18 cellular contexts compared by ENCODE assay signal in genomic region chr6:105836889-105837288, GRCh38.
DNase-seq lines count a peak whose midpoint lies in the region; ATAC-seq and TF ChIP-seq lines count a peak whose summit lies in the region.
"Had no signal": no experiment of that assay in that cellular context is flagged by ENCODE, and none has a peak within 500 bp of the region (broad histone marks: within the 10 kb centered on the region; RNA-seq: fewer than 3 reads in every experiment).

No MANE protein-coding gene starts in this region.

- no peak overlapping the region for H2AFZ ChIP-seq in PC-3 (ENCODE audit: low read length)
- H2AFZ ChIP-seq in hepatocyte, result no peak overlapping the region
- H2AFZ ChIP-seq in GM23248, result no peak overlapping the region

- WGBS in hepatocyte (ENCODE audit: low lambda C conversion rate, missing lambda C conversion rate), result 87% methylated on average over 5 of the region's 5 CpGs
- 95 to 96% methylated on average over 5 of the region's 5 CpGs for WGBS in GM23248 (ENCODE audit: low coverage in 1 of 2, low lambda C conversion rate in 2 of 2, missing lambda C conversion rate in 2 of 2), 2 experiments

- H3K9me3 ChIP-seq in PC-3 (ENCODE audit: low read length) (no peaks in the 10 kb centered on the region), hepatocyte (ENCODE audit: low read depth) (no peaks in the 10 kb centered on the region), GM23248 (ENCODE audit: low read depth) (no peaks in the 10 kb centered on the region)
- H3K9me3 ChIP-seq: SJSA1 had no signal

- H3K4me1 ChIP-seq in PC-3 (ENCODE audit: insufficient read depth, low read length), result peaks cover 9% of the 10 kb centered on the region
- H3K4me1 ChIP-seq in hepatocyte (ENCODE audit: insufficient read depth), result no peaks in the 10 kb centered on the region
- peaks cover 18% of the 10 kb centered on the region for H3K4me1 ChIP-seq in GM23248 (ENCODE audit: insufficient read depth)
- H3K4me1 ChIP-seq: SJSA1 had no signal

- H3K9ac ChIP-seq in PC-3 (ENCODE audit: low read length) (no peak overlapping the region), GM23248 (no peak overlapping the region)

- H3K79me2 ChIP-seq in PC-3 (ENCODE audit: low read length) (no peaks in the 10 kb centered on the region), hepatocyte (no peaks in the 10 kb centered on the region), GM23248 (ENCODE audit: insufficient read depth) (no peaks in the 10 kb centered on the region)

- H3K4me3 ChIP-seq in PC-3 (ENCODE audit: low read length) (no peak overlapping the region), hepatocyte (no peak overlapping the region), GM23248 (no peak overlapping the region)
- H3K4me3 ChIP-seq: SJSA1 had no signal

- POLR2A ChIA-PET in PC-3 (lab: Charles Lee; ENCODE audit: unreplicated experiment), result no interaction called here

- no peaks in the 10 kb centered on the region for H3K27me3 Mint-ChIP-seq in nephron progenitor cell (ENCODE audit: low read depth, poor library complexity)

- no peak overlapping the region for H3K4me3 Mint-ChIP-seq in nephron progenitor cell
- H3K4me3 Mint-ChIP-seq: H9 had no signal

- DNase-seq in Caki2 (ENCODE audit: low read depth), result peak; percentile 74
- peak; percentile 52 for DNase-seq in PC-3
- DNase-seq in hepatocyte (ENCODE audit: low spot score), result peak; percentile 42
- DNase-seq in nephron progenitor cell, result no peak
- no peak for DNase-seq in GM23248
- no peak for DNase-seq in caudate nucleus (lab: John Stamatoyannopoulos, UW)
- DNase-seq in HPDE6-E6E7 (ENCODE audit: extremely low spot score), result no peak
- no peak for DNase-seq in stimulated activated CD4-positive, alpha-beta T cell treated with anti-CD3 and anti-CD28 coated beads, Interleukin-4, amount 100 ng/mL, for 1 hour
- DNase-seq: EL, H9, KBM-7, MV-4-11, NCI-H1417, NCI-H187 treated with DMSO at 0.1 percent for 48 hours, NCI-H69, OCI-M1 had no signal

- ATAC-seq in PC-3, result peak; percentile 81

- H3K4me1 Mint-ChIP-seq in nephron progenitor cell, result peaks cover 51% of the 10 kb centered on the region

- H3K27ac Mint-ChIP-seq in nephron progenitor cell, result peak overlapping the region; percentile 43
- H3K27ac Mint-ChIP-seq: H9 had no signal

- H3K9me2 ChIP-seq in PC-3 (replicated peaks; ENCODE audit: low read length) (no peaks in the 10 kb centered on the region), hepatocyte (replicated peaks; ENCODE audit: insufficient read depth) (no peaks in the 10 kb centered on the region), GM23248 (ENCODE audit: insufficient read depth) (no peaks in the 10 kb centered on the region)

- H3K9me3 Mint-ChIP-seq in nephron progenitor cell, result peaks cover 3% of the 10 kb centered on the region
- H3K9me3 Mint-ChIP-seq: H9 had no signal

- in situ Hi-C loops in Caki2 (cut with HindIII; ENCODE audit: low pct_unique_long_range_greater_than_20kb, low sequenced_read_pairs) (no loop called here), GM23248 (cut with MboI) (no loop called here)

- CTCF ChIA-PET in PC-3 (lab: Charles Lee), result no interaction called here

- intact Hi-C loops in PC-3 (cut with micrococcal nuclease), result loop anchor here (5.0 to 10.0 kb wide), 2 partner anchors 102 to 405 kb away; no protein-coding TSS in a partner anchor

- BruUV-seq in PC-3 (replicated peaks; lab: Mats Ljungman, UMichigan), result no TSS peak

- TF ChIP-seq CTCF in PC-3 (conservative IDR thresholded peaks at IDR 0.05; ENCODE audit: low read depth, low read length), result no peak
- no peak for TF ChIP-seq CTCF in hepatocyte (IDR thresholded peaks at IDR 0.05; ENCODE audit: poor library complexity)
- no peak for TF ChIP-seq CTCF in nephron progenitor cell (IDR thresholded peaks at IDR 0.05)

- H3K36me3 ChIP-seq in PC-3 (ENCODE audit: low read depth, low read length), result no peaks in the 10 kb centered on the region
- H3K36me3 ChIP-seq in hepatocyte (replicated peaks; ENCODE audit: insufficient read depth, low read depth), result no peaks in the 10 kb centered on the region
- H3K36me3 ChIP-seq in GM23248 (ENCODE audit: low read depth), result no peaks in the 10 kb centered on the region
- H3K36me3 ChIP-seq: SJSA1 had no signal

- no peaks in the 10 kb centered on the region for H3K36me3 Mint-ChIP-seq in nephron progenitor cell (ENCODE audit: low read depth)

- H4K20me1 ChIP-seq in PC-3 (ENCODE audit: low read length) (no peaks in the 10 kb centered on the region), hepatocyte (ENCODE audit: insufficient read depth, poor library complexity, severe bottlenecking) (no peaks in the 10 kb centered on the region), GM23248 (ENCODE audit: insufficient read depth) (no peaks in the 10 kb centered on the region)

- no peak overlapping the region for H3K27ac ChIP-seq in PC-3 (ENCODE audit: low read length)
- H3K27ac ChIP-seq in hepatocyte, result no peak overlapping the region
- H3K27ac ChIP-seq in GM23248, result no peak overlapping the region
- no peak overlapping the region for H3K27ac ChIP-seq in caudate nucleus (ENCODE audit: low read depth, low read length)
- H3K27ac ChIP-seq: C4-2B, SJSA1 had no signal

- H3F3A ChIP-seq in PC-3 (ENCODE audit: low read length, unreplicated experiment) (no peaks in the 10 kb centered on the region), GM23248 (ENCODE audit: insufficient read depth) (peaks cover 6% of the 10 kb centered on the region; the same call in 1 of the 2 replicates)

- H3K4me2 ChIP-seq in PC-3 (ENCODE audit: low read length) (peak overlapping the region; percentile 19; the same call in 1 of the 2 replicates), hepatocyte (no peak overlapping the region), GM23248 (ENCODE audit: unreplicated experiment) (no peak overlapping the region)

- H3K27me3 ChIP-seq in PC-3 (ENCODE audit: low read length) (no peaks in the 10 kb centered on the region), hepatocyte (no peaks in the 10 kb centered on the region), GM23248 (replicated peaks; ENCODE audit: insufficient read depth) (no peaks in the 10 kb centered on the region)
- H3K27me3 ChIP-seq: SJSA1 had no signal

Comparison
In these comparisons a context has a peak if more than half of its experiments do, and no peak if none do; other contexts are left out.
1. DNase-seq: peak in Caki2 (single experiment), PC-3 (single experiment) and hepatocyte (single experiment); none in nephron progenitor cell (single experiment), GM23248 (single experiment), caudate nucleus (0 of 61), HPDE6-E6E7 (single experiment) and stimulated activated CD4-positive, alpha-beta T cell treated with anti-CD3 and anti-CD28 coated beads, Interleukin-4, amount 100 ng/mL, for 1 hour (single experiment).